1 cellular context compared by ENCODE assay signal in genomic region chr10:103578782-103579382, GRCh38.
TF ChIP-seq lines count a peak whose summit lies in the region.

No MANE protein-coding gene starts in this region.

TF ChIP-seq in HepG2, 621 proteins besides CTCF, POLR2A, EP300 and RAD21 (continued from another document):
- TF ChIP-seq ZNF512B (CRISPR knock-in tag; IDR thresholded peaks at IDR 0.05; ENCODE audit: borderline replicate concordance) (no peak), SKI (IDR thresholded peaks at IDR 0.05; ENCODE audit: partially characterized antibody) (no peak), KLF11 (CRISPR knock-in tag; IDR thresholded peaks at IDR 0.05) (no peak), ZNF556 (CRISPR knock-in tag; IDR thresholded peaks at IDR 0.05; ENCODE audit: borderline replicate concordance) (peak; percentile 85; the same call in 1 of the 2 replicates), ZNF563 (CRISPR knock-in tag; IDR thresholded peaks at IDR 0.05) (0 out of 2 replicates have a peak, but pooled peaks have one; percentile 39), ZNF44 (CRISPR knock-in tag; IDR thresholded peaks at IDR 0.05) (no peak), HOXA3 (CRISPR knock-in tag; IDR thresholded peaks at IDR 0.05) (peak; percentile 65; the same call in 1 of the 2 replicates), ZNF260 (CRISPR knock-in tag; IDR thresholded peaks at IDR 0.05; ENCODE audit: borderline replicate concordance, low read depth) (no peak), ZNF547 (CRISPR knock-in tag; IDR thresholded peaks at IDR 0.05) (no peak), KLF13 (CRISPR knock-in tag; IDR thresholded peaks at IDR 0.05) (no peak), MYC (CRISPR knock-in tag; IDR thresholded peaks at IDR 0.05; ENCODE audit: borderline replicate concordance) (0 out of 2 replicates have a peak, but pooled peaks have one; percentile 29), NRL (CRISPR knock-in tag; IDR thresholded peaks at IDR 0.05; ENCODE audit: borderline replicate concordance) (no peak)
